In genomic region chr7:50262916-50263690, GRCh38 we compare ENCODE assay signal across 9 cellular contexts. TPM values are rescaled to one million over a fixed set of nuclear protein-coding genes. Genes with fewer than 3 reads are reported as not detected.
DNase-seq lines count a peak whose midpoint lies in the region; ATAC-seq, FAIRE-seq and TF ChIP-seq lines count a peak whose summit lies in the region.
"Had no signal": no experiment of that assay in that cellular context is flagged by ENCODE, and none has a peak within 500 bp of the region (broad histone marks: within the 10 kb centered on the region; RNA-seq: fewer than 3 reads in every experiment).

No MANE protein-coding gene starts in this region.

- H3K27ac ChIP-seq in A549 = no peak overlapping the region
- H3K27ac ChIP-seq in right cardiac atrium (ENCODE audit: low read length) = no peak overlapping the region
- no peak overlapping the region for H3K27ac ChIP-seq in PC-3 (ENCODE audit: low read length)

- no peaks in the 10 kb centered on the region for H3K36me3 Mint-ChIP-seq in T-helper 17 cell (ENCODE audit: low read depth)

- no peak overlapping the region for H3K4me2 ChIP-seq in A549
- no peak overlapping the region for H3K4me2 ChIP-seq in PC-3 (ENCODE audit: low read length)

- no peaks in the 10 kb centered on the region for H3F3A ChIP-seq in PC-3 (ENCODE audit: low read length, unreplicated experiment)

- H2AFZ ChIP-seq in PC-3 (ENCODE audit: low read length) = no peak overlapping the region

- H3K79me2 ChIP-seq in PC-3 (ENCODE audit: low read length) = no peaks in the 10 kb centered on the region

- H3K4me3 ChIP-seq in A549 (no peak overlapping the region), right cardiac atrium (ENCODE audit: low read length) (no peak overlapping the region), PC-3 (ENCODE audit: low read length) (no peak overlapping the region)
- H3K4me3 ChIP-seq: skin epidermis had no signal

- no peak for TF ChIP-seq EP300 in A549 (IDR thresholded peaks at IDR 0.05)

- no peak for TF ChIP-seq RAD21 in A549 (conservative IDR thresholded peaks at IDR 0.05 in 1 of 2, IDR thresholded peaks at IDR 0.05 in 1 of 2)

- H3K9me3 ChIP-seq in A549 (no peaks in the 10 kb centered on the region), T-helper 17 cell (ENCODE audit: control insufficient read depth, low read length, poor library complexity, severe bottlenecking) (no peaks in the 10 kb centered on the region), right cardiac atrium (ENCODE audit: control insufficient read depth, low read length) (no peaks in the 10 kb centered on the region), PC-3 (ENCODE audit: low read length) (no peaks in the 10 kb centered on the region)

- FAIRE-seq in A549 (lab: Jason Lieb, UNC) = no peak

- intact Hi-C loops in right cardiac atrium (cut with DNase I) (no loop called here), PC-3 (cut with micrococcal nuclease) (no loop called here)

- no TSS peak for BruUV-seq in PC-3 (replicated peaks; lab: Mats Ljungman, UMichigan)

- no peaks in the 10 kb centered on the region for H3K36me3 ChIP-seq in PC-3 (ENCODE audit: low read depth, low read length)

- H3K4me1 ChIP-seq in A549 (no peaks in the 10 kb centered on the region), right cardiac atrium (ENCODE audit: control insufficient read depth, insufficient read depth, low read length) (no peaks in the 10 kb centered on the region), PC-3 (ENCODE audit: insufficient read depth, low read length) (no peaks in the 10 kb centered on the region)

- no peaks in the 10 kb centered on the region for H3K9me2 ChIP-seq in PC-3 (replicated peaks; ENCODE audit: low read length)

- WGBS in A549 (ENCODE audit: missing lambda C conversion rate) = 2% methylated on average over 1 of the region's 1 CpG
- 3% methylated on average over 1 of the region's 1 CpG for WGBS in right cardiac atrium

- no peak overlapping the region for H3K9ac ChIP-seq in PC-3 (ENCODE audit: low read length)

- POLR2A ChIA-PET in A549 (lab: Yijun Ruan, JAX) = no interaction called here
- POLR2A ChIA-PET in PC-3 (lab: Charles Lee; ENCODE audit: unreplicated experiment) = no interaction called here

- DNase-seq in A549 (ENCODE audit: low read depth in 1 of 2, low spot score in 1 of 2) (no peak), T-helper 17 cell (no peak), right cardiac atrium (no peak), PC-3 (no peak), Ammon's horn (ENCODE audit: low spot score) (no peak), NCI-H2227 (lab: John Stamatoyannopoulos, UW; ENCODE audit: unreplicated experiment) (no peak)

- peak overlapping the region; percentile 75 for H3K4me3 Mint-ChIP-seq in T-helper 17 cell

- H3K27ac Mint-ChIP-seq in T-helper 17 cell = peak overlapping the region; percentile 99

- no peak for TF ChIP-seq POLR2A in A549 (IDR thresholded peaks at IDR 0.05; ENCODE audit: low read length)

- no peaks in the 10 kb centered on the region for H3K27me3 Mint-ChIP-seq in T-helper 17 cell

- CTCF ChIA-PET in A549 (lab: Yijun Ruan, JAX) = no interaction called here
- CTCF ChIA-PET in PC-3 (lab: Charles Lee) = no interaction called here

- peaks cover 83% of the 10 kb centered on the region for H3K4me1 Mint-ChIP-seq in T-helper 17 cell

- TF ChIP-seq CTCF in A549 (IDR thresholded peaks at IDR 0.05) (no peak), PC-3 (conservative IDR thresholded peaks at IDR 0.05; ENCODE audit: low read depth, low read length) (no peak)

- ATAC-seq in A549 (no peak), GM19023 (IDR thresholded peaks at IDR 0.05; ENCODE audit: unreplicated experiment) (peak; percentile 44), HG03097 (IDR thresholded peaks at IDR 0.05; ENCODE audit: low FRiP score, unreplicated experiment) (peak; percentile 74), T-helper 17 cell (no peak), right cardiac atrium (no peak), PC-3 (no peak)

- H3K27me3 ChIP-seq in right cardiac atrium (ENCODE audit: control insufficient read depth, insufficient read depth) (no peaks in the 10 kb centered on the region), PC-3 (ENCODE audit: low read length) (peaks cover 37% of the 10 kb centered on the region)

- no peaks in the 10 kb centered on the region for H4K20me1 ChIP-seq in PC-3 (ENCODE audit: low read length)

TF ChIP-seq in A549, 52 proteins besides CTCF, POLR2A, EP300 and RAD21:
- TF ChIP-seq BHLHE40 (IDR thresholded peaks at IDR 0.05; ENCODE audit: low read depth, low read length) (no peak), ZC3H11A (IDR thresholded peaks at IDR 0.05) (no peak), MAFK (IDR thresholded peaks at IDR 0.05; ENCODE audit: partially characterized antibody) (peak; percentile 47)

RNA-seq across cellular contexts. Expression of gene IKZF1, which starts 41.4 kb away (rescaled TPM):
- polyA plus RNA-seq in A549 (2011; rRNA removed) = not detected in 2 replicates
- 0.01 TPM in 1 of 2 replicates, not detected in the other for polyA plus RNA-seq in A549 (2012; cell fraction: cytosol; rRNA removed)
- not detected in 2 replicates for polyA plus RNA-seq in A549 (2012; cell fraction: nucleus; rRNA removed)
- not detected in 3 replicates for polyA plus RNA-seq in A549 (2017; fragmentation: RNase III; extraction: RNeasy Plus Mini Kit Qiagen cat#74134 plus additional on column Dnase treatment)
- not detected in 2 replicates for polyA minus RNA-seq in A549 (2011; rRNA and poly(A)+ RNA removed)
- total RNA-seq in T-helper 17 cell = 100 to 1,000 TPM; 301 to 323 TPM
- total RNA-seq in right cardiac atrium = 1 to 10 TPM; 3.4 to 6.8 (median 4.2) TPM
- polyA plus RNA-seq in right cardiac atrium = 0.54 TPM
- not detected in 2 replicates for total RNA-seq in PC-3 (2014; rRNA removed)

Comparison
In these comparisons a context has a peak if more than half of its experiments do, and no peak if none do; other contexts are left out.
1. ATAC-seq: peak in GM19023 (single experiment) and HG03097 (single experiment); none in A549 (0 of 2), T-helper 17 cell (single experiment), right cardiac atrium (0 of 2) and PC-3 (single experiment).
2. RNA of gene IKZF1, which starts 41.4 kb away (total RNA-seq): 301 to 323 TPM in T-helper 17 cell; 3.4 to 6.8 TPM in right cardiac atrium and not detected in PC-3; every median in the first group is over 10 times any median in the second.